ENCODE assay signal across 9 cellular contexts in the genomic region with DNA sequence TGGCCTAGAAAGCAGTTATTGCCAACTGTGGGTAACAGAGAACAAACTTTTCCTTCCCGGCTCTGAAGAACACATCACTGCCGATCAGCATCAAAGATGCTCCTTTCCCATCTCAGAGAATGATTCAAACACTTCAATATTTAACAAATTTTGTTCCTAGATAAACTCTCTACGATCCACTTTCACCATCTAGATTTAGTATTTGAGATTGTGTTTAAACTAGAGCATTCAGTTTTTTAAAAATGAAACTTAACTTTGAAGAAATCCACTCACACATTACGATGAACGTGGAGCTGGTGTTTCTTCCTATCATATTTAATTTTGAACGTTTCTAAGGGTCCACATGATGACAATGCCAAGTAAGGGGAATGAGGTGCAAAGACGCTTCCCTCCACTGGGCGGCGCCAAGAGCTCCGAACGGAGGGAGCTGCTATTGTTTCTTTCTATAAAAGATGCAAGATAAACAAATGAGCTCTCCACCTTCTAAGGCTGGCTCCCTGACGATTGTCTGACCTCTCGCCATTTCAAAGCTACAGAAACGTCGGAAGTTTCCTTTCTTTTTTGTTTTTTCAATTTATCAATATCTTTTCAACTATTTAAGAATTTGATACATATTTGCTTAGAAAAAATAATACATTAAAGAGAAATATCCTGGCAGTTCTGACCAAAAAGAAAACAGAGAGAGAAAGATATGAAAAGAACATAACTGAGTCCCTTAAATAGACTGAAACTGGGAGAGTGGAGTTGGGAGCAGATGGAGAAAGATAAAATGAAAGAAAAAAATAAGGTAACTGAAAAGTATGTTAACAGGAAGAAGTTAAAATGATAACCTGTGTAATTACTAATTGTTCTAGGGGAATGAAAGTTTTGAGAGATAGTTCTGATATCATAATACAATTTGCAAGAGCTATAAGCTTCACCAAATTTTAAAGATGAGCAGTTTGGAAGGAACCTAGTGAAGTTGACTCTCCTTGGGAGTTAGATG. TPM values are rescaled to one million over a fixed set of nuclear protein-coding genes. Genes with fewer than 3 reads are reported as not detected.
A peak's percentile ranks its signal among the peaks of the same experiment; 100 is the strongest.
DNase-seq lines count a peak whose midpoint lies in the region; ATAC-seq, FAIRE-seq and TF ChIP-seq lines count a peak whose summit lies in the region.
"Had no signal": no experiment of that assay in that cellular context is flagged by ENCODE, and none has a peak within 500 bp of the region (broad histone marks: within the 10 kb centered on the region; RNA-seq: fewer than 3 reads in every experiment).

No MANE protein-coding gene starts in this region.

- TF ChIP-seq POLR2A in HepG2 (IDR thresholded peaks at IDR 0.05; ENCODE audit: insufficient read depth in 1 of 2, low read depth in 2 of 2, low read length in 2 of 2) (no peak), GM18505 (IDR thresholded peaks at IDR 0.05; ENCODE audit: borderline replicate concordance, extremely low read depth, insufficient read depth, insufficient read length) (no peak)

- DNase-seq in DND-41 (peak; percentile 78), MM.1S (peak; percentile 75), RWPE1 (ENCODE audit: low spot score) (peak; percentile 53), brain microvascular endothelial cell (peak; percentile 21), HepG2 (ENCODE audit: low spot score) (peak; percentile 42), type B pancreatic cell (ENCODE audit: extremely low spot score, unreplicated experiment) (no peak)

- H3K9me3 Mint-ChIP-seq in type B pancreatic cell, result peaks cover 4% of the 10 kb centered on the region

- peak overlapping the region; percentile 52 for H3K27ac Mint-ChIP-seq in type B pancreatic cell

- H3K27me3 Mint-ChIP-seq in type B pancreatic cell, result peaks cover 93% of the 10 kb centered on the region

- FAIRE-seq in HepG2 (lab: Jason Lieb, UNC), result peak; percentile 56

- H3K27me3 ChIP-seq in DND-41 (ENCODE audit: insufficient read depth, low read length, poor library complexity) (no peaks in the 10 kb centered on the region), MM.1S (replicated peaks; ENCODE audit: insufficient read depth, low read length) (peaks cover 5% of the 10 kb centered on the region; the same call in 1 of the 2 replicates), brain microvascular endothelial cell (replicated peaks) (peaks cover 89% of the 10 kb centered on the region), HepG2 (ENCODE audit: control insufficient read depth in 1 of 2, insufficient read depth in 2 of 2, low read length in 2 of 2) (peaks cover 10 to 59% of the 10 kb centered on the region in 2 experiments; a peak in 4 of 5 replicates)

- peak overlapping the region; percentile 63 for H3K27ac ChIP-seq in DND-41 (ENCODE audit: low read length)
- no peak overlapping the region for H3K27ac ChIP-seq in MM.1S (ENCODE audit: low read length)
- H3K27ac ChIP-seq in RWPE1, result no peak overlapping the region
- H3K27ac ChIP-seq in brain microvascular endothelial cell, result no peak overlapping the region
- H3K27ac ChIP-seq in HepG2 (ENCODE audit: extremely low read length, insufficient read depth, low read length), result no peak overlapping the region

- H3K79me2 ChIP-seq in DND-41 (ENCODE audit: insufficient read depth, low read length) (no peaks in the 10 kb centered on the region), MM.1S (ENCODE audit: low read length) (no peaks in the 10 kb centered on the region), HepG2 (ENCODE audit: insufficient read depth, low read length) (no peaks in the 10 kb centered on the region)

- in situ Hi-C loops in brain microvascular endothelial cell (cut with HindIII; ENCODE audit: low pct_ligation_motif_present, low sequenced_read_pairs) (no loop called here), HepG2 (cut with HindIII; ENCODE audit: extremely low pct_ligation_motif_present, low pct_unique_long_range_greater_than_20kb) (loop anchor here (5.0 to 10.0 kb wide), 2 partner anchors 241 to 443 kb away; no protein-coding TSS in a partner anchor)

- H3K9ac ChIP-seq in DND-41 (ENCODE audit: low read depth, low read length) (peak overlapping the region; percentile 35), MM.1S (ENCODE audit: low read length) (no peak overlapping the region), HepG2 (ENCODE audit: insufficient read depth, low read depth, low read length) (no peak overlapping the region)

- H3K36me3 ChIP-seq in DND-41 (ENCODE audit: insufficient read depth, low read length) (no peaks in the 10 kb centered on the region), MM.1S (replicated peaks; ENCODE audit: insufficient read depth, low read length) (no peaks in the 10 kb centered on the region), brain microvascular endothelial cell (replicated peaks) (no peaks in the 10 kb centered on the region), HepG2 (replicated peaks in 1 of 2; ENCODE audit: control insufficient read depth in 1 of 2, insufficient read depth in 2 of 2, low read length in 2 of 2) (no peaks in the 10 kb centered on the region)

- BruUV-seq in HepG2 (replicated peaks; lab: Mats Ljungman, UMichigan), result no TSS peak

- POLR2A ChIA-PET in RWPE1 (lab: Yijun Ruan, JAX; ENCODE audit: low non-redundant PET), result no interaction called here
- POLR2A ChIA-PET in HepG2 (lab: Yijun Ruan, JAX), result no interaction called here

- H3K9me3 ChIP-seq in DND-41 (ENCODE audit: insufficient read depth, low read length, severe bottlenecking) (peaks cover 6% of the 10 kb centered on the region), MM.1S (replicated peaks; ENCODE audit: insufficient read depth, low read length) (no peaks in the 10 kb centered on the region), HepG2 (ENCODE audit: low read length) (no peaks in the 10 kb centered on the region)

- H3K4me2 ChIP-seq in DND-41 (ENCODE audit: insufficient read depth, low read length) (peak overlapping the region; percentile 59), MM.1S (ENCODE audit: low read depth, low read length) (peak overlapping the region; percentile 61), HepG2 (ENCODE audit: low read depth, low read length) (no peak overlapping the region)

- peak overlapping the region; percentile 73 for H3K4me3 Mint-ChIP-seq in type B pancreatic cell

- H3K4me3 ChIP-seq in DND-41 (ENCODE audit: low read depth in 1 of 2, low read length in 2 of 2) (peak overlapping the region; percentile 5 to 39; a peak in 2 of 4 replicates), MM.1S (ENCODE audit: low read length) (peak overlapping the region; percentile 15; the same call in 1 of the 2 replicates), brain microvascular endothelial cell (ENCODE audit: low read depth, low read length) (no peak overlapping the region), HepG2 (replicated peaks in 1 of 3; ENCODE audit: insufficient read depth in 1 of 3, low read depth in 2 of 3, low read length in 3 of 3) (no peak overlapping the region)

- H3F3A ChIP-seq in MM.1S (ENCODE audit: insufficient read depth, low read length), result 0 out of 2 replicates have a peak, but pooled peaks cover 3% of the 10 kb centered on the region

- peaks cover 3% of the 10 kb centered on the region for H3K36me3 Mint-ChIP-seq in type B pancreatic cell

- ATAC-seq in DND-41 (ENCODE audit: insufficient read depth, low read depth), result peak; percentile 86
- ATAC-seq in GM21723 (IDR thresholded peaks at IDR 0.05; ENCODE audit: unreplicated experiment), result peak; percentile 62
- peak; percentile 38; the same call in 2 of the 3 replicates for ATAC-seq in HepG2
- ATAC-seq in GM18505 (IDR thresholded peaks at IDR 0.05; ENCODE audit: unreplicated experiment), result no peak

- H3K9me2 ChIP-seq in MM.1S (replicated peaks; ENCODE audit: insufficient read depth, low read length), result no peaks in the 10 kb centered on the region

- TF ChIP-seq RAD21 in HepG2 (CRISPR knock-in tag; IDR thresholded peaks at IDR 0.05), result 0 out of 2 replicates have a peak, but pooled peaks have one; percentile 38

- H4K20me1 ChIP-seq in DND-41 (ENCODE audit: insufficient read depth, low read length), result no peaks in the 10 kb centered on the region
- no peaks in the 10 kb centered on the region for H4K20me1 ChIP-seq in MM.1S (ENCODE audit: insufficient read depth, low read length)
- no peaks in the 10 kb centered on the region for H4K20me1 ChIP-seq in HepG2 (ENCODE audit: insufficient read depth, low read length)

- intact Hi-C loops in HepG2 (cut with micrococcal nuclease; ENCODE audit: unreplicated experiment), result loop anchor here (1.0 kb wide), 2 partner anchors 243 to 444 kb away; no protein-coding TSS in a partner anchor

- CTCF ChIA-PET in RWPE1 (lab: Yijun Ruan, JAX), result interaction anchor here (0.5 to 1.5 kb wide), 13 partner anchors 8 to 1269 kb away, joined by 3 to 9 read pairs (median 3); no protein-coding TSS in a partner anchor
- CTCF ChIA-PET in HepG2 (lab: Yijun Ruan, JAX; ENCODE audit: low intra/inter-chr PET ratio, low total read pairs), result interaction anchor here (0.8 to 2.4 kb wide), 2 partner anchors 243 to 444 kb away, joined by 4 to 18 read pairs; no protein-coding TSS in a partner anchor

- peaks cover 29% of the 10 kb centered on the region for H3K4me1 Mint-ChIP-seq in type B pancreatic cell (ENCODE audit: unreplicated experiment)

- TF ChIP-seq EP300 in HepG2 (IDR thresholded peaks at IDR 0.05; ENCODE audit: low read depth in 2 of 2, low read length in 2 of 2) (no peak), HepG2 (CRISPR knock-in tag; IDR thresholded peaks at IDR 0.05; ENCODE audit: borderline replicate concordance) (no peak)

- peak; percentile 94 for TF ChIP-seq CTCF in DND-41 (IDR thresholded peaks at IDR 0.05; ENCODE audit: borderline replicate concordance, extremely low read depth, low read length, poor library complexity, severe bottlenecking)
- peak; percentile 89 for TF ChIP-seq CTCF in MM.1S (IDR thresholded peaks at IDR 0.05; ENCODE audit: low read length)
- TF ChIP-seq CTCF in RWPE1 (conservative IDR thresholded peaks at IDR 0.05; ENCODE audit: low read depth), result peak; percentile 92
- peak; percentile 95 for TF ChIP-seq CTCF in brain microvascular endothelial cell (IDR thresholded peaks at IDR 0.05; ENCODE audit: low read depth, low read length, missing control alignments)
- TF ChIP-seq CTCF in HepG2 (CRISPR knock-in tag; IDR thresholded peaks at IDR 0.05), result peak; percentile 74
- peak; percentile 89 for TF ChIP-seq CTCF in type B pancreatic cell (conservative IDR thresholded peaks at IDR 0.05)

- peak overlapping the region; percentile 66 for H2AFZ ChIP-seq in DND-41 (ENCODE audit: low read depth, low read length)
- H2AFZ ChIP-seq in MM.1S (ENCODE audit: low read length), result peak overlapping the region; percentile 43; the same call in 1 of the 2 replicates
- no peak overlapping the region for H2AFZ ChIP-seq in HepG2 (ENCODE audit: low read length)

- peaks cover 24% of the 10 kb centered on the region for H3K4me1 ChIP-seq in DND-41 (ENCODE audit: insufficient read depth, low read length)
- no peaks in the 10 kb centered on the region for H3K4me1 ChIP-seq in MM.1S (ENCODE audit: low read length)
- 0 out of 2 replicates have a peak, but pooled peaks cover 13% of the 10 kb centered on the region for H3K4me1 ChIP-seq in HepG2 (ENCODE audit: insufficient read depth, low read length)

- 7% methylated on average over 15 of the region's 15 CpGs for WGBS in HepG2 (ENCODE audit: low lambda C conversion rate)

RNA-seq across cellular contexts. Expression of a gene that starts 4.4 kb away (rescaled TPM):
- total RNA-seq in HepG2 (2016; rRNA removed; fragmentation: Illumina TruSeq; extraction: Trizol) (not detected in 2 replicates), type B pancreatic cell (ENCODE audit: low replicate concordance) (14.8 TPM in 1 of 2 replicates, not detected in the other)
- not detected in 2 replicates for total RNA-seq in HepG2 (2016; cell fraction: cytosol; rRNA removed; fragmentation: Illumina TruSeq; extraction: Trizol; ENCODE audit: low read depth)
- total RNA-seq in HepG2 (2016; cell fraction: insoluble cytoplasmic fraction; rRNA removed; fragmentation: Illumina TruSeq; extraction: Trizol), result not detected in 2 replicates
- not detected in 2 replicates for total RNA-seq in HepG2 (2016; cell fraction: membrane; rRNA removed; fragmentation: Illumina TruSeq; extraction: Trizol)
- not detected in 2 replicates for total RNA-seq in HepG2 (2016; cell fraction: nucleus; rRNA removed; fragmentation: Illumina TruSeq; extraction: Trizol)
- not detected in 2 replicates for polyA plus RNA-seq in HepG2 (2011; rRNA removed)
- not detected in 2 replicates for polyA plus RNA-seq in HepG2 (2011; cell fraction: cytosol; rRNA removed)
- polyA plus RNA-seq in HepG2 (2011; cell fraction: nucleus; rRNA removed), result not detected in 2 replicates
- polyA plus RNA-seq in HepG2 (2012), result not detected in 2 replicates
- not detected in 2 replicates for polyA plus RNA-seq in HepG2 (2016; cell fraction: cytosol; fragmentation: Illumina TruSeq; extraction: Trizol; ENCODE audit: low read depth)
- not detected in 2 replicates for polyA plus RNA-seq in HepG2 (2016; cell fraction: insoluble cytoplasmic fraction; fragmentation: Illumina TruSeq; extraction: Trizol; ENCODE audit: low read depth)
- not detected in 2 replicates for polyA plus RNA-seq in HepG2 (2016; cell fraction: membrane; fragmentation: Illumina TruSeq; extraction: Trizol; ENCODE audit: low read depth)
- polyA plus RNA-seq in HepG2 (2016; cell fraction: nucleus; fragmentation: Illumina TruSeq; extraction: Trizol; ENCODE audit: insufficient read depth, low read depth), result not detected in 2 replicates
- polyA minus RNA-seq in HepG2 (2011; rRNA and poly(A)+ RNA removed; ENCODE audit: low replicate concordance), result not detected in 2 replicates
- not detected in 2 replicates for polyA minus RNA-seq in HepG2 (2011; cell fraction: cytosol; rRNA and poly(A)+ RNA removed)
- polyA minus RNA-seq in HepG2 (2011; cell fraction: nucleus; rRNA and poly(A)+ RNA removed), result not detected in 2 replicates
- polyA plus RNA-seq: adipose tissue had no signal

Comparison
In these comparisons a context has a peak if more than half of its experiments do, and no peak if none do; other contexts are left out.
1. H3K4me3 ChIP-seq: peak in DND-41 (2 of 2) and MM.1S (single experiment); none in brain microvascular endothelial cell (single experiment) and HepG2 (0 of 3).
2. Peak in every context shown above with its lines, with median percentiles within 50 percentile points of each other: CTCF ChIP-seq.